30 cellular contexts compared by ENCODE assay signal in the genomic region with DNA sequence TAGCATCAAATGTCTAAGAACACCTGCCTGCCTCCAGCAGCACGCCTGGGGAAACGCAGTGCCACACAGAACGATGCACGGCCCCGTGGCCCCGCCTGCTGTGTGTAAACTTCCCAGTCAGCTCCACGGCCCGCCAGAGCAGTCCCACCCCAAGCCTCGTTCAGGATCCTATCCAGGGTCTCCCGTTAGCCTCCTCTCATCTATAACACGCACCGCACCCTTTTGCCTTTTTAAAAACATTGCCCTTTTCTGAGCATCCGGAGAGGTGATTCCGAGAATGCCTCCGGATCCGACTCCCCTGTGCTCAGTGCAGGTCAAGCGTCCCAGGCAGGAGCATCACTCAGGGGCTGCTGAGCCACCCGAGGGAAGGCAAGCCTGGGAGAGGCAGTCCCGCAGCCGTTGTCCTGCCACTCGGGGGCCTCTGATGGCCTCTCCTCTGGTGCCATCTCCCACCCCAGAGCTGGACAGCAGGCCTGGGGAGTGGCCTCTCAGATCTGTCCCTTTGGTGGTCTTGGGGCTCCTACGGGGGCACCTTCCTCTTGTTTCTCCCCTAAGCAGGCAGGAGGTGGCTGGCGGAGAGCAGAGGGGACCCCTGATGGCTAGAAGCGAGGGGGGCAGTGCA. TPM values are rescaled to one million over a fixed set of nuclear protein-coding genes. Genes with fewer than 3 reads are reported as not detected.
DNase-seq lines count a peak whose midpoint lies in the region; ATAC-seq and TF ChIP-seq lines count a peak whose summit lies in the region.
"Had no signal": no experiment of that assay in that cellular context is flagged by ENCODE, and none has a peak within 500 bp of the region (broad histone marks: within the 10 kb centered on the region; RNA-seq: fewer than 3 reads in every experiment).

No MANE protein-coding gene starts in this region.

- no peak overlapping the region for H3T11ph ChIP-seq in H9 (ENCODE audit: low read length)

- H3K9ac ChIP-seq in BLaER1 treated with 17β-estradiol and CSF1 and Interleukin-3, amounts not matched to agents 10 nM and 100 nM: peak overlapping the region in 5 of 11 experiments; percentile 10 to 56 (median 20); a peak in 3 of 22 replicates
- H3K9ac ChIP-seq in H9 (ENCODE audit: extremely low read depth, insufficient read length, low read length) (no peak overlapping the region), Karpas-422 (ENCODE audit: low read length) (no peak overlapping the region), smooth muscle cell (ENCODE audit: low read depth) (no peak overlapping the region)
- H3K9ac ChIP-seq: parathyroid adenoma had no signal

- DNase-seq in H9 (peak; percentile 32), NCI-H526 treated with DMSO at 0.1 percent for 48 hours (lab: John Stamatoyannopoulos, UW) (peak; percentile 29), nephron progenitor cell (no peak), Karpas-422 (no peak), smooth muscle cell (lab: John Stamatoyannopoulos, UW; ENCODE audit: unreplicated experiment) (no peak)
- DNase-seq in activated T-cell treated with anti-CD3 and anti-CD28 coated beads, Interleukin-2, amount 50 U/mL, for 4 hours: no peak
- DNase-seq: activated CD4-positive, alpha-beta T cell treated with anti-CD3 and anti-CD28 coated beads, Interleukin-2, amount 10 ng/mL, durations not matched to agents 7 days and 5 days; activated CD8-positive, alpha-beta memory T cell treated with anti-CD3 and anti-CD28 coated beads, Interleukin-2, amount 10 ng/mL, durations not matched to agents 7 days and 5 days; activated naive CD4-positive, alpha-beta T cell treated with anti-CD3 and anti-CD28 coated beads for 36 hours; CD8-positive, alpha-beta T cell; DMS153; effector memory CD4-positive, alpha-beta T cell; erythroblast; GF-D8; hypothalamus; left ventricle myocardium inferior; midbrain; naive thymus-derived CD8-positive, alpha-beta T cell; NCI-H1048; NCI-H2029 treated with DMSO at 0.1 percent for 48 hours; NCI-H82; OCI-M1; sigmoid colon; stimulated activated CD4-positive, alpha-beta T cell treated with anti-CD3 and anti-CD28 coated beads, Interleukin-15, amount 100 ng/mL, for 24 hours; stimulated activated naive CD8-positive, alpha-beta T cell treated with anti-CD3 and anti-CD28 coated beads, Interleukin-15, amount 100 ng/mL, for 72 hours; T1000; thyroid gland had no signal

- H3K36me3 ChIP-seq in BLaER1 treated with 17β-estradiol and CSF1 and Interleukin-3, amounts not matched to agents 10 nM and 100 nM: no peaks in the 10 kb centered on the region
- no peaks in the 10 kb centered on the region for H3K36me3 ChIP-seq in Karpas-422 (ENCODE audit: insufficient read depth, low read length)
- no peaks in the 10 kb centered on the region for H3K36me3 ChIP-seq in smooth muscle cell (ENCODE audit: low read depth)
- H3K36me3 ChIP-seq: left ventricle myocardium inferior, sigmoid colon, thyroid gland had no signal

- H3K23ac ChIP-seq in H9 (ENCODE audit: insufficient read length, low read depth, low read length): no peak overlapping the region

- H2BK5ac ChIP-seq in H9 (ENCODE audit: insufficient read length, low read length): no peak overlapping the region

- H3K27ac Mint-ChIP-seq in H9 (peak overlapping the region in 1 of 3 experiments; percentile 32; a peak in 1 of 7 replicates), nephron progenitor cell (no peak overlapping the region)
- H3K27ac Mint-ChIP-seq: activated CD4-positive, alpha-beta T cell treated with anti-CD3 and anti-CD28 coated beads, Interleukin-2, amount 10 ng/mL, durations not matched to agents 7 days and 5 days; activated CD8-positive, alpha-beta memory T cell treated with anti-CD3 and anti-CD28 coated beads, Interleukin-2, amount 10 ng/mL, durations not matched to agents 7 days and 5 days; activated naive CD4-positive, alpha-beta T cell treated with anti-CD3 and anti-CD28 coated beads for 36 hours; CD8-positive, alpha-beta T cell; naive thymus-derived CD8-positive, alpha-beta T cell; stimulated activated naive CD8-positive, alpha-beta T cell treated with anti-CD3 and anti-CD28 coated beads, Interleukin-15, amount 100 ng/mL, for 72 hours had no signal

- H3K4me1 ChIP-seq in BLaER1 treated with 17β-estradiol and CSF1 and Interleukin-3, amounts not matched to agents 10 nM and 100 nM: peaks cover 38 to 90% (median 85%) of the 10 kb centered on the region in 10 experiments
- H3K4me1 ChIP-seq in H9 (ENCODE audit: insufficient read depth, low read length) (no peaks in the 10 kb centered on the region), Karpas-422 (ENCODE audit: low read length) (no peaks in the 10 kb centered on the region), smooth muscle cell (ENCODE audit: low read depth) (peaks cover 29% of the 10 kb centered on the region)

- no peak overlapping the region for H2BK20ac ChIP-seq in H9 (ENCODE audit: low read depth, low read length, poor library complexity, severe bottlenecking)

- H4K91ac ChIP-seq in H9 (ENCODE audit: insufficient read length, low read depth, low read length): no peak overlapping the region

- H2BK15ac ChIP-seq in H9 (ENCODE audit: low read depth, low read length): no peak overlapping the region

- no peak overlapping the region for H3K4ac ChIP-seq in H9 (ENCODE audit: low read depth, low read length)

- H2BK120ac ChIP-seq in H9 (ENCODE audit: low read depth, low read length, poor library complexity, severe bottlenecking): no peak overlapping the region

- H3K4me3 Mint-ChIP-seq in H9 (no peak overlapping the region; a peak in 1 of 5 replicates), nephron progenitor cell (peak overlapping the region; percentile 55)
- no peak overlapping the region for H3K4me3 Mint-ChIP-seq in activated T-cell treated with anti-CD3 and anti-CD28 coated beads, Interleukin-2, amount 50 U/mL, for 4 hours
- H3K4me3 Mint-ChIP-seq: activated CD4-positive, alpha-beta T cell treated with anti-CD3 and anti-CD28 coated beads, Interleukin-2, amount 10 ng/mL, durations not matched to agents 7 days and 5 days; activated CD8-positive, alpha-beta memory T cell treated with anti-CD3 and anti-CD28 coated beads, Interleukin-2, amount 10 ng/mL, durations not matched to agents 7 days and 5 days; activated naive CD4-positive, alpha-beta T cell treated with anti-CD3 and anti-CD28 coated beads for 36 hours; CD8-positive, alpha-beta T cell; naive thymus-derived CD8-positive, alpha-beta T cell; stimulated activated naive CD8-positive, alpha-beta T cell treated with anti-CD3 and anti-CD28 coated beads, Interleukin-15, amount 100 ng/mL, for 72 hours had no signal

- H2BK12ac ChIP-seq in H9 (ENCODE audit: insufficient read length, low read depth, low read length): no peak overlapping the region

- no peak overlapping the region; the same call in 1 of the 2 replicates for H3K14ac ChIP-seq in H9 (ENCODE audit: insufficient read depth, low read length)

- H3K27me3 ChIP-seq in BLaER1 treated with 17β-estradiol and CSF1 and Interleukin-3, amounts not matched to agents 10 nM and 100 nM: peaks cover 0 to 46% (median 13%) of the 10 kb centered on the region in 11 experiments; a peak in 13 of 22 replicates
- H3K27me3 ChIP-seq in H9 (ENCODE audit: insufficient read depth, low read length) (no peaks in the 10 kb centered on the region), Karpas-422 (ENCODE audit: low read length) (no peaks in the 10 kb centered on the region), smooth muscle cell (ENCODE audit: low read depth) (no peaks in the 10 kb centered on the region)
- H3K27me3 ChIP-seq: sigmoid colon, thyroid gland had no signal

- no peaks in the 10 kb centered on the region; a peak in 1 of 5 replicates for H3K9me3 Mint-ChIP-seq in H9
- H3K9me3 Mint-ChIP-seq in nephron progenitor cell: no peaks in the 10 kb centered on the region
- no peaks in the 10 kb centered on the region for H3K9me3 Mint-ChIP-seq in activated T-cell treated with anti-CD3 and anti-CD28 coated beads, Interleukin-2, amount 50 U/mL, for 4 hours
- H3K9me3 Mint-ChIP-seq: activated CD4-positive, alpha-beta T cell treated with anti-CD3 and anti-CD28 coated beads, Interleukin-2, amount 10 ng/mL, durations not matched to agents 7 days and 5 days; activated naive CD4-positive, alpha-beta T cell treated with anti-CD3 and anti-CD28 coated beads for 36 hours; CD8-positive, alpha-beta T cell; naive thymus-derived CD8-positive, alpha-beta T cell; stimulated activated naive CD8-positive, alpha-beta T cell treated with anti-CD3 and anti-CD28 coated beads, Interleukin-15, amount 100 ng/mL, for 72 hours had no signal

- H3K4me1 Mint-ChIP-seq in H9 (peaks cover 20 to 53% of the 10 kb centered on the region in 2 experiments), nephron progenitor cell (peaks cover 83% of the 10 kb centered on the region)
- peaks cover 2% of the 10 kb centered on the region for H3K4me1 Mint-ChIP-seq in activated T-cell treated with anti-CD3 and anti-CD28 coated beads, Interleukin-2, amount 50 U/mL, for 4 hours (ENCODE audit: low read depth)
- H3K4me1 Mint-ChIP-seq: activated CD4-positive, alpha-beta T cell treated with anti-CD3 and anti-CD28 coated beads, Interleukin-2, amount 10 ng/mL, durations not matched to agents 7 days and 5 days; activated CD8-positive, alpha-beta memory T cell treated with anti-CD3 and anti-CD28 coated beads, Interleukin-2, amount 10 ng/mL, durations not matched to agents 7 days and 5 days; stimulated activated naive CD8-positive, alpha-beta T cell treated with anti-CD3 and anti-CD28 coated beads, Interleukin-15, amount 100 ng/mL, for 72 hours had no signal

- H3K27me3 Mint-ChIP-seq in H9 (ENCODE audit: low read depth) (peaks cover 17% of the 10 kb centered on the region), nephron progenitor cell (ENCODE audit: low read depth, poor library complexity) (no peaks in the 10 kb centered on the region)
- H3K27me3 Mint-ChIP-seq in activated T-cell treated with anti-CD3 and anti-CD28 coated beads, Interleukin-2, amount 50 U/mL, for 4 hours (ENCODE audit: low read depth): peaks cover 37% of the 10 kb centered on the region
- H3K27me3 Mint-ChIP-seq: activated CD4-positive, alpha-beta T cell treated with anti-CD3 and anti-CD28 coated beads, Interleukin-2, amount 10 ng/mL, durations not matched to agents 7 days and 5 days had no signal

- no peak overlapping the region for H4K5ac ChIP-seq in H9 (ENCODE audit: insufficient read length, low read depth, low read length)

- peaks cover 5% of the 10 kb centered on the region for H3F3A ChIP-seq in smooth muscle cell (ENCODE audit: low read depth)

- no CpG with 5 or more reads among the region's 24 CpGs for WGBS in H9 (ENCODE audit: extremely low coverage, insufficient read length, low lambda C conversion rate)
- 85% methylated on average over 24 of the region's 24 CpGs for WGBS in smooth muscle cell (ENCODE audit: low lambda C conversion rate)

- no peak overlapping the region for H2AK5ac ChIP-seq in H9 (ENCODE audit: insufficient read length, low read length)

- H3K18ac ChIP-seq in H9 (ENCODE audit: insufficient read length, low read depth, low read length): no peak overlapping the region

- H3K79me2 ChIP-seq in H9 (ENCODE audit: insufficient read depth, low read length) (no peaks in the 10 kb centered on the region), Karpas-422 (ENCODE audit: low read length) (no peaks in the 10 kb centered on the region), smooth muscle cell (ENCODE audit: low read depth) (peaks cover 15% of the 10 kb centered on the region)

- no peak overlapping the region for H2AFZ ChIP-seq in H9 (ENCODE audit: low read length)
- H2AFZ ChIP-seq in Karpas-422 (ENCODE audit: low read length): no peak overlapping the region
- H2AFZ ChIP-seq in smooth muscle cell (ENCODE audit: low read depth): no peak overlapping the region
- H2AFZ ChIP-seq: parathyroid adenoma had no signal

- no peak overlapping the region for H3K56ac ChIP-seq in H9 (ENCODE audit: insufficient read length, low read depth, low read length)

- peak overlapping the region in 1 of 11 experiments; percentile 5; a peak in 1 of 22 replicates for H3K27ac ChIP-seq in BLaER1 treated with 17β-estradiol and CSF1 and Interleukin-3, amounts not matched to agents 10 nM and 100 nM
- H3K27ac ChIP-seq in H9 (ENCODE audit: insufficient read length, low read depth, low read length) (no peak overlapping the region), Karpas-422 (ENCODE audit: low read length) (no peak overlapping the region), smooth muscle cell (ENCODE audit: low read depth) (no peak overlapping the region)
- H3K27ac ChIP-seq: left ventricle myocardium inferior, parathyroid adenoma, sigmoid colon, thyroid gland had no signal

- no peaks in the 10 kb centered on the region for H3K9me2 ChIP-seq in Karpas-422 (replicated peaks; ENCODE audit: insufficient read depth, low read length)

- no peaks in the 10 kb centered on the region for H3K23me2 ChIP-seq in H9 (ENCODE audit: insufficient read length, low read depth, low read length, poor library complexity, severe bottlenecking)

- no peak for ATAC-seq in activated T-cell treated with anti-CD3 and anti-CD28 coated beads, Interleukin-2, amount 50 U/mL, for 4 hours
- ATAC-seq: activated CD8-positive, alpha-beta memory T cell treated with anti-CD3 and anti-CD28 coated beads, Interleukin-2, amount 10 ng/mL, durations not matched to agents 7 days and 5 days; CD8-positive, alpha-beta T cell; naive thymus-derived CD8-positive, alpha-beta T cell; Right ventricle myocardium inferior had no signal

- TF ChIP-seq CTCF in H9 (conservative IDR thresholded peaks at IDR 0.05) (no peak), nephron progenitor cell (IDR thresholded peaks at IDR 0.05) (no peak), smooth muscle cell (IDR thresholded peaks at IDR 0.05; ENCODE audit: borderline replicate concordance, insufficient read depth, poor library complexity, severe bottlenecking) (no peak)

- H3K79me1 ChIP-seq in H9 (ENCODE audit: insufficient read depth, low read depth, low read length, poor library complexity, severe bottlenecking): no peaks in the 10 kb centered on the region

- no peaks in the 10 kb centered on the region for H3K36me3 Mint-ChIP-seq in H9 (ENCODE audit: insufficient read depth in 1 of 3, low read depth in 3 of 3)
- H3K36me3 Mint-ChIP-seq in nephron progenitor cell (ENCODE audit: low read depth): no peaks in the 10 kb centered on the region
- H3K36me3 Mint-ChIP-seq in activated T-cell treated with anti-CD3 and anti-CD28 coated beads, Interleukin-2, amount 50 U/mL, for 4 hours (ENCODE audit: insufficient read depth): no peaks in the 10 kb centered on the region
- H3K36me3 Mint-ChIP-seq: activated CD8-positive, alpha-beta memory T cell treated with anti-CD3 and anti-CD28 coated beads, Interleukin-2, amount 10 ng/mL, durations not matched to agents 7 days and 5 days; CD8-positive, alpha-beta T cell; naive thymus-derived CD8-positive, alpha-beta T cell had no signal

- H4K8ac ChIP-seq in H9 (replicated peaks; ENCODE audit: insufficient read length, low read depth, low read length): no peak overlapping the region

- H3K4me2 ChIP-seq in BLaER1 treated with 17β-estradiol and CSF1 and Interleukin-3, amounts not matched to agents 10 nM and 100 nM: peak overlapping the region in 9 of 11 experiments; percentile 29 to 98 (median 93); a peak in 18 of 22 replicates
- H3K4me2 ChIP-seq in H9 (ENCODE audit: insufficient read depth, insufficient read length, low read length) (no peak overlapping the region), Karpas-422 (ENCODE audit: low read depth, low read length, poor library complexity, severe bottlenecking) (no peak overlapping the region), smooth muscle cell (no peak overlapping the region)

- peaks cover 0 to 54% (median 14%) of the 10 kb centered on the region in 11 experiments; a peak in 9 of 22 replicates for H4K20me1 ChIP-seq in BLaER1 treated with 17β-estradiol and CSF1 and Interleukin-3, amounts not matched to agents 10 nM and 100 nM
- H4K20me1 ChIP-seq in H9 (ENCODE audit: control insufficient read depth, insufficient read depth, insufficient read length) (no peaks in the 10 kb centered on the region), Karpas-422 (ENCODE audit: insufficient read depth, low read depth, low read length) (no peaks in the 10 kb centered on the region), smooth muscle cell (ENCODE audit: low read depth) (no peaks in the 10 kb centered on the region)

- H3K4me3 ChIP-seq in BLaER1 treated with 17β-estradiol and CSF1 and Interleukin-3, amounts not matched to agents 10 nM and 100 nM: no peak overlapping the region
- H3K4me3 ChIP-seq in Karpas-422 (ENCODE audit: low read length): no peak overlapping the region
- H3K4me3 ChIP-seq in smooth muscle cell: no peak overlapping the region
- H3K4me3 ChIP-seq: left ventricle myocardium inferior, sigmoid colon, thyroid gland had no signal

- no peaks in the 10 kb centered on the region for H3K9me3 ChIP-seq in BLaER1 treated with 17β-estradiol and CSF1 and Interleukin-3, amounts not matched to agents 10 nM and 100 nM (replicated peaks in 1 of 11)
- H3K9me3 ChIP-seq in H9 (ENCODE audit: control insufficient read depth, low read depth, low read length): no peaks in the 10 kb centered on the region
- no peaks in the 10 kb centered on the region for H3K9me3 ChIP-seq in Karpas-422 (ENCODE audit: low read length)
- H3K9me3 ChIP-seq in smooth muscle cell (replicated peaks; ENCODE audit: low read depth): no peaks in the 10 kb centered on the region
- H3K9me3 ChIP-seq: left ventricle myocardium inferior, sigmoid colon, thyroid gland had no signal

RNA-seq across cellular contexts. Expression of gene SLC38A10, which starts 38.0 kb away (rescaled TPM):
- total RNA-seq in H9 (2021) (43.2 and 43.8 TPM in 2 replicates), smooth muscle cell (61.4 and 61.6 TPM in 2 replicates)
- 20.8 and 48.8 TPM in 2 replicates for total RNA-seq in Karpas-422 (2014; rRNA removed; shearing (Covaris generic); ENCODE audit: low replicate concordance)
- 97.1 and 98.4 TPM in 2 replicates for polyA plus RNA-seq in smooth muscle cell
- 10 to 100 TPM; 45.7 to 58.6 (median 53.9) TPM for total RNA-seq in activated T-cell treated with anti-CD3 and anti-CD28 coated beads, Interleukin-2, amount 50 U/mL, for 4 hours

Comparison
In these comparisons a context has a peak if more than half of its experiments do, and no peak if none do; other contexts are left out.
1. H3K4me2 ChIP-seq: peak in BLaER1 treated with 17β-estradiol and CSF1 and Interleukin-3, amounts not matched to agents 10 nM and 100 nM (9 of 11); none in H9 (single experiment), Karpas-422 (single experiment) and smooth muscle cell (single experiment).
2. DNase-seq: peak in H9 (single experiment) and NCI-H526 treated with DMSO at 0.1 percent for 48 hours (single experiment); none in nephron progenitor cell (single experiment), Karpas-422 (single experiment), smooth muscle cell (single experiment) and activated T-cell treated with anti-CD3 and anti-CD28 coated beads, Interleukin-2, amount 50 U/mL, for 4 hours (single experiment).